Comparison of ENCODE assay signal across 2 cellular contexts in the genomic region with DNA sequence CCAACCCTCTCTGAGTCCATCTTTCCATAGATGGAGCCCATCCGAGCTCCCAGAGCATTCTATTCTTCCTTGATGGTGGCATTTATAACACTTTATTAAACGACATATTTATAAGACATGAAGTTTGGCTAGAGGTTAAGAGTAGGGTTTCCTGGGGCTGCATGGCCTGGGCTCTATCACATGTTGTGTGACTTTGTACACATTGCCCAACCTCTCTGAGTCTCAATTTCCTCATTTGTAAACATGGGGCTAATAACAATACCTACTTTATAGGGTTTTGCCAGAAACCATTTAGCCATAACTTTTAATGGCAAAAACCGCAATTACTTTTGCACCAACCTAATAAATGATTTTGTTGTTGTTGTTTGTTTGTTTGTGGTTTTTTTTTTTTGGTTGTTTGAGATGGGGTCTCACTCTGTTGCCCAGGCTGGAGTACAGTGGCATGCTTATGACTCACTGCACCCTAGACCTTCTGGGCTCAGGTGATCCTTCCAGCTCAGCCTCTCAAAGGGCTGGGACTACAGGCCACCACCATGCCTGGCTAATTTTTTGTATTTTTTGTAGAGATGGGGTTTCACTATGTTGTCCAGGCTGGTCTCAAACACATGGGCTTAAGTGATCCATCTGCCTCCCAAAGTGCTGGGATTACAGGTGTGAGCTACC.
TF ChIP-seq lines count a peak whose summit lies in the region.

No MANE protein-coding gene starts in this region.

TF ChIP-seq in SK-N-SH, 30 proteins besides CTCF, POLR2A, EP300 and RAD21:
- TF ChIP-seq EZH2phosphoT487 (IDR thresholded peaks at IDR 0.05; ENCODE audit: borderline replicate concordance, low read depth): no peak
- no peak for TF ChIP-seq YY1 (IDR thresholded peaks at IDR 0.05; ENCODE audit: low read depth)
- no peak for TF ChIP-seq REST (IDR thresholded peaks at IDR 0.05; ENCODE audit: low read depth, low read length)
- TF ChIP-seq MEF2A (IDR thresholded peaks at IDR 0.05; ENCODE audit: borderline replicate concordance, low read depth): no peak
- TF ChIP-seq TAF1 (IDR thresholded peaks at IDR 0.05; ENCODE audit: borderline replicate concordance, low read depth, low read length): no peak
- TF ChIP-seq, protein P1, sequence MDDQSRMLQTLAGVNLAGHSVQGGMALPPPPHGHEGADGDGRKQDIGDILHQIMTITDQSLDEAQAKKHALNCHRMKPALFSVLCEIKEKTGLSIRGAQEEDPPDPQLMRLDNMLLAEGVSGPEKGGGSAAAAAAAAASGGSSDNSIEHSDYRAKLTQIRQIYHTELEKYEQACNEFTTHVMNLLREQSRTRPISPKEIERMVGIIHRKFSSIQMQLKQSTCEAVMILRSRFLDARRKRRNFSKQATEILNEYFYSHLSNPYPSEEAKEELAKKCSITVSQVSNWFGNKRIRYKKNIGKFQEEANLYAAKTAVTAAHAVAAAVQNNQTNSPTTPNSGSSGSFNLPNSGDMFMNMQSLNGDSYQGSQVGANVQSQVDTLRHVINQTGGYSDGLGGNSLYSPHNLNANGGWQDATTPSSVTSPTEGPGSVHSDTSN (IDR thresholded peaks at IDR 0.05): no peak
- no peak for TF ChIP-seq SIN3A (IDR thresholded peaks at IDR 0.05; ENCODE audit: borderline replicate concordance, low read depth, low read length)
- no peak for TF ChIP-seq MAX (IDR thresholded peaks at IDR 0.05; ENCODE audit: low read depth)
- TF ChIP-seq NRF1 (IDR thresholded peaks at IDR 0.05; ENCODE audit: low read depth, low read length): no peak
- TF ChIP-seq GATA2 (CRISPR knock-in tag; IDR thresholded peaks at IDR 0.05): no peak
- no peak for TF ChIP-seq RFX5 (IDR thresholded peaks at IDR 0.05; ENCODE audit: low read length)
- TF ChIP-seq, protein P2, sequence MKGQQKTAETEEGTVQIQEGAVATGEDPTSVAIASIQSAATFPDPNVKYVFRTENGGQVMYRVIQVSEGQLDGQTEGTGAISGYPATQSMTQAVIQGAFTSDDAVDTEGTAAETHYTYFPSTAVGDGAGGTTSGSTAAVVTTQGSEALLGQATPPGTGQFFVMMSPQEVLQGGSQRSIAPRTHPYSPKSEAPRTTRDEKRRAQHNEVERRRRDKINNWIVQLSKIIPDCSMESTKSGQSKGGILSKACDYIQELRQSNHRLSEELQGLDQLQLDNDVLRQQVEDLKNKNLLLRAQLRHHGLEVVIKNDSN (IDR thresholded peaks at IDR 0.05; ENCODE audit: borderline replicate concordance, low read depth): no peak
- TF ChIP-seq GABPA (IDR thresholded peaks at IDR 0.05; ENCODE audit: low read depth): no peak
- no peak for TF ChIP-seq SMC3 (IDR thresholded peaks at IDR 0.05; ENCODE audit: low read depth, low read length)
- TF ChIP-seq FOSL2 (IDR thresholded peaks at IDR 0.05; ENCODE audit: borderline replicate concordance, low read depth): no peak
- no peak for TF ChIP-seq ELF1 (IDR thresholded peaks at IDR 0.05)
- TF ChIP-seq, protein P3, sequence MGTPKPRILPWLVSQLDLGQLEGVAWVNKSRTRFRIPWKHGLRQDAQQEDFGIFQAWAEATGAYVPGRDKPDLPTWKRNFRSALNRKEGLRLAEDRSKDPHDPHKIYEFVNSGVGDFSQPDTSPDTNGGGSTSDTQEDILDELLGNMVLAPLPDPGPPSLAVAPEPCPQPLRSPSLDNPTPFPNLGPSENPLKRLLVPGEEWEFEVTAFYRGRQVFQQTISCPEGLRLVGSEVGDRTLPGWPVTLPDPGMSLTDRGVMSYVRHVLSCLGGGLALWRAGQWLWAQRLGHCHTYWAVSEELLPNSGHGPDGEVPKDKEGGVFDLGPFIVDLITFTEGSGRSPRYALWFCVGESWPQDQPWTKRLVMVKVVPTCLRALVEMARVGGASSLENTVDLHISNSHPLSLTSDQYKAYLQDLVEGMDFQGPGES (IDR thresholded peaks at IDR 0.05; ENCODE audit: low read depth, low read length): no peak
- TF ChIP-seq RXRA (IDR thresholded peaks at IDR 0.05; ENCODE audit: borderline replicate concordance, low read depth): no peak

TF ChIP-seq in SK-N-SH treated with all-trans-retinoic acid at 6 μM for 48 hours, 23 proteins besides CTCF, POLR2A, EP300 and RAD21:
- TF ChIP-seq, protein P4, sequence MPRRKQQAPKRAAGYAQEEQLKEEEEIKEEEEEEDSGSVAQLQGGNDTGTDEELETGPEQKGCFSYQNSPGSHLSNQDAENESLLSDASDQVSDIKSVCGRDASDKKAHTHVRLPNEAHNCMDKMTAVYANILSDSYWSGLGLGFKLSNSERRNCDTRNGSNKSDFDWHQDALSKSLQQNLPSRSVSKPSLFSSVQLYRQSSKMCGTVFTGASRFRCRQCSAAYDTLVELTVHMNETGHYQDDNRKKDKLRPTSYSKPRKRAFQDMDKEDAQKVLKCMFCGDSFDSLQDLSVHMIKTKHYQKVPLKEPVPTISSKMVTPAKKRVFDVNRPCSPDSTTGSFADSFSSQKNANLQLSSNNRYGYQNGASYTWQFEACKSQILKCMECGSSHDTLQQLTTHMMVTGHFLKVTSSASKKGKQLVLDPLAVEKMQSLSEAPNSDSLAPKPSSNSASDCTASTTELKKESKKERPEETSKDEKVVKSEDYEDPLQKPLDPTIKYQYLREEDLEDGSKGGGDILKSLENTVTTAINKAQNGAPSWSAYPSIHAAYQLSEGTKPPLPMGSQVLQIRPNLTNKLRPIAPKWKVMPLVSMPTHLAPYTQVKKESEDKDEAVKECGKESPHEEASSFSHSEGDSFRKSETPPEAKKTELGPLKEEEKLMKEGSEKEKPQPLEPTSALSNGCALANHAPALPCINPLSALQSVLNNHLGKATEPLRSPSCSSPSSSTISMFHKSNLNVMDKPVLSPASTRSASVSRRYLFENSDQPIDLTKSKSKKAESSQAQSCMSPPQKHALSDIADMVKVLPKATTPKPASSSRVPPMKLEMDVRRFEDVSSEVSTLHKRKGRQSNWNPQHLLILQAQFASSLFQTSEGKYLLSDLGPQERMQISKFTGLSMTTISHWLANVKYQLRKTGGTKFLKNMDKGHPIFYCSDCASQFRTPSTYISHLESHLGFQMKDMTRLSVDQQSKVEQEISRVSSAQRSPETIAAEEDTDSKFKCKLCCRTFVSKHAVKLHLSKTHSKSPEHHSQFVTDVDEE (CRISPR knock-in tag; IDR thresholded peaks at IDR 0.05): no peak
- no peak for TF ChIP-seq ZC3H10 (CRISPR knock-in tag; IDR thresholded peaks at IDR 0.05)
- TF ChIP-seq TCF4 (CRISPR knock-in tag; IDR thresholded peaks at IDR 0.05; ENCODE audit: borderline replicate concordance): no peak
- no peak for TF ChIP-seq ZNF70 (CRISPR knock-in tag; IDR thresholded peaks at IDR 0.05)
- no peak for TF ChIP-seq ZFP3 (CRISPR knock-in tag; IDR thresholded peaks at IDR 0.05)
- TF ChIP-seq, protein P5, sequence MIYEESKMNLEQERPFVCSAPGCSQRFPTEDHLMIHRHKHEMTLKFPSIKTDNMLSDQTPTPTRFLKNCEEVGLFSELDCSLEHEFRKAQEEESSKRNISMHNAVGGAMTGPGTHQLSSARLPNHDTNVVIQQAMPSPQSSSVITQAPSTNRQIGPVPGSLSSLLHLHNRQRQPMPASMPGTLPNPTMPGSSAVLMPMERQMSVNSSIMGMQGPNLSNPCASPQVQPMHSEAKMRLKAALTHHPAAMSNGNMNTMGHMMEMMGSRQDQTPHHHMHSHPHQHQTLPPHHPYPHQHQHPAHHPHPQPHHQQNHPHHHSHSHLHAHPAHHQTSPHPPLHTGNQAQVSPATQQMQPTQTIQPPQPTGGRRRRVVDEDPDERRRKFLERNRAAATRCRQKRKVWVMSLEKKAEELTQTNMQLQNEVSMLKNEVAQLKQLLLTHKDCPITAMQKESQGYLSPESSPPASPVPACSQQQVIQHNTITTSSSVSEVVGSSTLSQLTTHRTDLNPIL (CRISPR knock-in tag; IDR thresholded peaks at IDR 0.05; ENCODE audit: low read depth): no peak
- no peak for TF ChIP-seq SNAI2 (CRISPR knock-in tag; IDR thresholded peaks at IDR 0.05)
- TF ChIP-seq ZFP30 (CRISPR knock-in tag; IDR thresholded peaks at IDR 0.05): no peak
- no peak for TF ChIP-seq ISL1 (CRISPR knock-in tag; IDR thresholded peaks at IDR 0.05)
- no peak for TF ChIP-seq BACH2 (CRISPR knock-in tag; IDR thresholded peaks at IDR 0.05; ENCODE audit: borderline replicate concordance)
- TF ChIP-seq GLIS3 (CRISPR knock-in tag; IDR thresholded peaks at IDR 0.05): no peak
- TF ChIP-seq, protein P6, sequence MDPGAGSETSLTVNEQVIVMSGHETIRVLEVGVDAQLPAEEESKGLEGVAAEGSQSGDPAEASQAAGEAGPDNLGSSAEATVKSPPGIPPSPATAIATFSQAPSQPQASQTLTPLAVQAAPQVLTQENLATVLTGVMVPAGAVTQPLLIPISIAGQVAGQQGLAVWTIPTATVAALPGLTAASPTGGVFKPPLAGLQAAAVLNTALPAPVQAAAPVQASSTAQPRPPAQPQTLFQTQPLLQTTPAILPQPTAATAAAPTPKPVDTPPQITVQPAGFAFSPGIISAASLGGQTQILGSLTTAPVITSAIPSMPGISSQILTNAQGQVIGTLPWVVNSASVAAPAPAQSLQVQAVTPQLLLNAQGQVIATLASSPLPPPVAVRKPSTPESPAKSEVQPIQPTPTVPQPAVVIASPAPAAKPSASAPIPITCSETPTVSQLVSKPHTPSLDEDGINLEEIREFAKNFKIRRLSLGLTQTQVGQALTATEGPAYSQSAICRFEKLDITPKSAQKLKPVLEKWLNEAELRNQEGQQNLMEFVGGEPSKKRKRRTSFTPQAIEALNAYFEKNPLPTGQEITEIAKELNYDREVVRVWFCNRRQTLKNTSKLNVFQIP (CRISPR knock-in tag; IDR thresholded peaks at IDR 0.05; ENCODE audit: borderline replicate concordance, low read depth): no peak
- no peak for TF ChIP-seq RARB (CRISPR knock-in tag; IDR thresholded peaks at IDR 0.05)
- TF ChIP-seq TOX (CRISPR knock-in tag; IDR thresholded peaks at IDR 0.05; ENCODE audit: borderline replicate concordance): no peak
- TF ChIP-seq ZNF565 (CRISPR knock-in tag; conservative IDR thresholded peaks at IDR 0.05; ENCODE audit: low read depth): no peak
- TF ChIP-seq PPARA (CRISPR knock-in tag; IDR thresholded peaks at IDR 0.05; ENCODE audit: borderline replicate concordance): no peak
